Comparison of ENCODE assay signal across 8 cellular contexts in genomic region chr11:27471067-27471587, GRCh38. TPM values are rescaled to one million over a fixed set of nuclear protein-coding genes. Genes with fewer than 3 reads are reported as not detected.
DNase-seq lines count a peak whose midpoint lies in the region; TF ChIP-seq lines count a peak whose summit lies in the region.

No MANE protein-coding gene starts in this region.

- peaks cover 2% of the 10 kb centered on the region for H3K4me1 ChIP-seq in effector memory CD4-positive, alpha-beta T cell (ENCODE audit: control insufficient read depth, insufficient read depth, low read length, poor library complexity, severe bottlenecking)

- no peak for TF ChIP-seq CTCF in nephron (IDR thresholded peaks at IDR 0.05; ENCODE audit: unreplicated experiment in 3 of 3)

- no peaks in the 10 kb centered on the region for H3K9me3 Mint-ChIP-seq in nephron

- H3K4me1 Mint-ChIP-seq in nephron: peaks cover 48% of the 10 kb centered on the region

- H3K4me3 ChIP-seq in effector memory CD4-positive, alpha-beta T cell (ENCODE audit: insufficient read depth, low read depth, low read length, poor library complexity, severe bottlenecking): peak overlapping the region; percentile 72

- no peaks in the 10 kb centered on the region for H3K36me3 ChIP-seq in effector memory CD4-positive, alpha-beta T cell (ENCODE audit: control insufficient read depth, insufficient read depth, low read length)

- DNase-seq in ELR (ENCODE audit: low read depth) (peak; percentile 19), NCI-H526 (lab: John Stamatoyannopoulos, UW) (peak; percentile 44 to 69), ureter (ENCODE audit: low spot score) (no peak), NCI-H1092 (lab: John Stamatoyannopoulos, UW) (no peak), COLO829 (ENCODE audit: low spot score) (no peak)
- DNase-seq in effector memory CD4-positive, alpha-beta T cell: no peak
- no peak for DNase-seq in activated CD4-positive, alpha-beta T cell treated with anti-CD3 and anti-CD28 coated beads, Interleukin-2, amount 50 U/mL, for 4 hours

- no peaks in the 10 kb centered on the region for H3K27me3 Mint-ChIP-seq in nephron (ENCODE audit: low read depth)

- H3K36me3 Mint-ChIP-seq in nephron (ENCODE audit: low read depth): peaks cover 3% of the 10 kb centered on the region

- H3K27me3 ChIP-seq in effector memory CD4-positive, alpha-beta T cell (replicated peaks; ENCODE audit: control insufficient read depth, insufficient read depth, low read length, poor library complexity, severe bottlenecking): peaks cover 4% of the 10 kb centered on the region

- H3K9me3 ChIP-seq in effector memory CD4-positive, alpha-beta T cell (ENCODE audit: control insufficient read depth, low read length): no peaks in the 10 kb centered on the region

- H3K27ac Mint-ChIP-seq in nephron: peak overlapping the region; percentile 76 to 90 (median 87)

- H3K4me3 Mint-ChIP-seq in nephron: peak overlapping the region; percentile 87 to 93 (median 92)

- H3K27ac ChIP-seq in effector memory CD4-positive, alpha-beta T cell (ENCODE audit: insufficient read depth, low read length, poor library complexity, severe bottlenecking): no peak overlapping the region

RNA-seq across cellular contexts. Expression of gene LGR4, which starts 1.5 kb away (rescaled TPM):
- 49.2 TPM for total RNA-seq in ureter

RNA-seq across cellular contexts. Expression of gene LIN7C, which starts 35.4 kb away (rescaled TPM):
- 34.9 TPM for total RNA-seq in ureter

Comparison
In these comparisons a context has a peak if more than half of its experiments do, and no peak if none do; other contexts are left out.
1. DNase-seq: peak in ELR (single experiment) and NCI-H526 (2 of 2); none in effector memory CD4-positive, alpha-beta T cell (0 of 3), ureter (single experiment), NCI-H1092 (single experiment), COLO829 (single experiment) and activated CD4-positive, alpha-beta T cell treated with anti-CD3 and anti-CD28 coated beads, Interleukin-2, amount 50 U/mL, for 4 hours (0 of 2).